Comparison of ENCODE assay signal across 8 cellular contexts in the genomic region with DNA sequence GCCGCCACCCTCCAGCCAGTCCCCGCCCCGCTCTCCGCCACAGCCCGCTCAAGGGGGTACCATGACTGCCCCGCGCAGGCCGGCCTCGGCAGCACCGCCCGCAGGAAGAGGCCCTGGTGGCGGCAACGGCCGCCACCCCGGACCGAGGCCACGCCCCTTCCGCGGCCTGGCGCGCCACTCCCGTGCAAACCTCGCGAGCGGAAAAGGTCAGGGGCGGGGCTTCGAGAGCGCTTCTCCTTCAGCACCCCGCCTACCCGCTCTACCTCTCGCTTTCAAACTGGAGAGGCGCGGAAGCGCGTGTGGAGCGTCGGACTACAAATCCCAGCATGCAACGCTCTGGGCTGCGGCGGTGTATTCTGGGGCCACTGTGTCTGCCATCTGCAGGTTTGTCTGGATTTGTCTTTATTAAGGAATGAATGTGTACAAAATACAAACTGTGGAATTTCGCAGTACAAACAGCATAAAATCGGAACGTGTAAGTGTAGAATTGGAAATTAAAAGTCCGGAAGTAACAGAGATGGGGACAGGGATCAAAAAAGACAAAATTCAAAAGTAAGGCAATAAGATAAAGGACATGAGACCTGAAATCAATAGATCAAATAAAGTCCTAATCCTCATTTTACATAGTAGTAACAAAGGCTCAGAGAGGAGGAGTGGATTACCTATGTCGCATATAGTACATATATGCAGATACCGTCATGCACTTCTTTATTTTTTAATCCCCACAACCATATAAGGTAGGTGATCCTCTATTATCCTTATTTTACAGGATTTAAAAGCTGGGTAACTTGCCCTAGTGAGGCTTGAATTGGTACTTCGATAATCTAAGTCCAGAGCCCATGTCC. TPM values are rescaled to one million over a fixed set of nuclear protein-coding genes. Genes with fewer than 3 reads are reported as not detected.
DNase-seq lines count a peak whose midpoint lies in the region; ATAC-seq, FAIRE-seq and TF ChIP-seq lines count a peak whose summit lies in the region.

No MANE protein-coding gene starts in this region.

- peak overlapping the region; percentile 94 for H3K27ac Mint-ChIP-seq in activated naive CD8-positive, alpha-beta T cell treated with anti-CD3 and anti-CD28 coated beads, Interleukin-2, amount 50 U/mL, for 24 hours

- FAIRE-seq in pancreas (lab: Jason Lieb, UNC) = peak; percentile 97

- WGBS in pancreas, 2 donors = 4 to 7% methylated on average over 37 to 47 of the region's 47 CpGs

- H3K4me3 ChIP-seq in SU-DHL-6 (ENCODE audit: insufficient read depth, low read length, poor library complexity, severe bottlenecking) = peak overlapping the region; percentile 99
- H3K4me3 ChIP-seq in pancreas = peak overlapping the region; percentile 58 to 85 (median 69)
- H3K4me3 ChIP-seq in tibial artery = peak overlapping the region; percentile 84 to 96

- peak; percentile 53 for TF ChIP-seq CTCF in GM12874 (IDR thresholded peaks at IDR 0.05; ENCODE audit: insufficient read depth, low read depth, low read length)
- TF ChIP-seq CTCF in SU-DHL-6 (IDR thresholded peaks at IDR 0.05; ENCODE audit: insufficient read depth, low read length, poor library complexity, severe bottlenecking) = no peak
- TF ChIP-seq CTCF in pancreas (IDR thresholded peaks at IDR 0.05) = peak; percentile 18 to 42 (median 30)
- peak; percentile 46 to 53 for TF ChIP-seq CTCF in tibial artery (IDR thresholded peaks at IDR 0.05)

- ATAC-seq in HG02798 (IDR thresholded peaks at IDR 0.05; ENCODE audit: poor library complexity, unreplicated experiment) = peak; percentile 95
- peak; percentile 96 for ATAC-seq in activated naive CD8-positive, alpha-beta T cell treated with anti-CD3 and anti-CD28 coated beads, Interleukin-2, amount 50 U/mL, for 24 hours
- ATAC-seq in Right ventricle myocardium superior (ENCODE audit: poor library complexity) = peak; percentile 98
- peak; percentile 94 to 98 (median 96) for ATAC-seq in pancreas

- peak overlapping the region; percentile 64 for H3K4me2 ChIP-seq in SU-DHL-6 (ENCODE audit: low read depth, low read length, poor library complexity, severe bottlenecking)

- H3K36me3 ChIP-seq in SU-DHL-6 (ENCODE audit: low read length) = peaks cover 31% of the 10 kb centered on the region; the same call in 1 of the 2 replicates
- H3K36me3 ChIP-seq in pancreas = no peaks in the 10 kb centered on the region
- no peaks in the 10 kb centered on the region for H3K36me3 ChIP-seq in tibial artery

- H3F3A ChIP-seq in SU-DHL-6 (ENCODE audit: insufficient read depth) = no peaks in the 10 kb centered on the region

- H3K79me2 ChIP-seq in SU-DHL-6 (ENCODE audit: insufficient read depth, low read length) = peaks cover 44% of the 10 kb centered on the region

- H3K4me1 ChIP-seq in pancreas (peaks cover 0 to 22% (median 11%) of the 10 kb centered on the region in 3 donors), tibial artery (peaks cover 0 to 38% (median 22%) of the 10 kb centered on the region in 4 donors)

- H2AFZ ChIP-seq in SU-DHL-6 (ENCODE audit: low read depth, low read length, severe bottlenecking) = peak overlapping the region; percentile 10

- no peaks in the 10 kb centered on the region for H3K27me3 Mint-ChIP-seq in activated naive CD8-positive, alpha-beta T cell treated with anti-CD3 and anti-CD28 coated beads, Interleukin-2, amount 50 U/mL, for 24 hours

- H3K36me3 Mint-ChIP-seq in activated naive CD8-positive, alpha-beta T cell treated with anti-CD3 and anti-CD28 coated beads, Interleukin-2, amount 50 U/mL, for 24 hours (ENCODE audit: low read depth) = peaks cover 34% of the 10 kb centered on the region

- peak; percentile 97 to 99 (median 99) for DNase-seq in NCI-H1417 (lab: John Stamatoyannopoulos, UW)
- DNase-seq in activated naive CD8-positive, alpha-beta T cell treated with anti-CD3 and anti-CD28 coated beads, Interleukin-2, amount 50 U/mL, for 24 hours = peak; percentile 99
- peak; percentile 99 for DNase-seq in Right ventricle myocardium superior
- peak; percentile 98 to 100 (median 99) for DNase-seq in pancreas
- peak; percentile 99 to 100 for DNase-seq in tibial artery

- peaks cover 4% of the 10 kb centered on the region for H3K9me3 Mint-ChIP-seq in activated naive CD8-positive, alpha-beta T cell treated with anti-CD3 and anti-CD28 coated beads, Interleukin-2, amount 50 U/mL, for 24 hours

- H3K27ac ChIP-seq in SU-DHL-6 (ENCODE audit: low read depth, low read length) = peak overlapping the region; percentile 5
- peak overlapping the region; percentile 64 to 94 (median 91) for H3K27ac ChIP-seq in pancreas
- H3K27ac ChIP-seq in tibial artery = peak overlapping the region; percentile 92 to 98

- intact Hi-C loops in Right ventricle myocardium superior (cut with DNase I) (no loop called here), pancreas (cut with DNase I) (no loop called here), tibial artery (cut with DNase I; ENCODE audit: low total_unique reads) (loop anchor here (5.0 kb wide), 2 partner anchors 200 to 405 kb away; partner anchors contain the start of gene DESI2)

- H3K9me2 ChIP-seq in SU-DHL-6 (replicated peaks; ENCODE audit: insufficient read depth, low read length) = no peaks in the 10 kb centered on the region

- H3K4me3 Mint-ChIP-seq in activated naive CD8-positive, alpha-beta T cell treated with anti-CD3 and anti-CD28 coated beads, Interleukin-2, amount 50 U/mL, for 24 hours = peak overlapping the region; percentile 90

- peak overlapping the region; percentile 93 for H3K9ac ChIP-seq in SU-DHL-6 (ENCODE audit: low read length)

- H3K27me3 ChIP-seq in SU-DHL-6 (ENCODE audit: low read length) (no peaks in the 10 kb centered on the region), pancreas (no peaks in the 10 kb centered on the region), tibial artery (no peaks in the 10 kb centered on the region)

- H4K20me1 ChIP-seq in SU-DHL-6 (ENCODE audit: low read depth, low read length) = peaks cover 4% of the 10 kb centered on the region; the same call in 1 of the 2 replicates

- peaks cover 43% of the 10 kb centered on the region for H3K4me1 Mint-ChIP-seq in activated naive CD8-positive, alpha-beta T cell treated with anti-CD3 and anti-CD28 coated beads, Interleukin-2, amount 50 U/mL, for 24 hours

- H3K9me3 ChIP-seq in SU-DHL-6 (ENCODE audit: insufficient read depth, low read length) (no peaks in the 10 kb centered on the region), pancreas (no peaks in the 10 kb centered on the region), tibial artery (no peaks in the 10 kb centered on the region)

RNA-seq across cellular contexts. Expression of gene ADSS2, which starts 0.5 kb away (rescaled TPM):
- total RNA-seq in Right ventricle myocardium superior (5.0 TPM), pancreas (10 to 100 TPM; 10.7 to 21.9 (median 14.5) TPM)
- polyA plus RNA-seq in pancreas = 10 to 100 TPM in 1 of 2 donors, 1 to 10 TPM in 1; 8.6 to 15.0 TPM

RNA-seq across cellular contexts. Expression of gene CATSPERE, which starts 8.9 kb away (rescaled TPM):
- total RNA-seq in Right ventricle myocardium superior (0.65 TPM), pancreas (1 to 10 TPM in 1 of 6 donors, under 1 TPM in 5; 0.19 to 1.2 (median 0.60) TPM)
- under 1 TPM; 0.46 to 0.68 TPM for polyA plus RNA-seq in pancreas

Comparison
In these comparisons a context has a peak if more than half of its experiments do, and no peak if none do; other contexts are left out.
1. Peak in every context shown above with its lines: DNase-seq, ATAC-seq, H3K4me3 ChIP-seq and H3K27ac ChIP-seq.
2. H3K27ac ChIP-seq: peak in every context shown above with its lines; median percentile 95 in tibial artery; 91 in pancreas; 5 in SU-DHL-6.